8 cellular contexts compared by ENCODE assay signal in genomic region chr11:74783241-74783871, GRCh38. TPM values are rescaled to one million over a fixed set of nuclear protein-coding genes. Genes with fewer than 3 reads are reported as not detected.
DNase-seq lines count a peak whose midpoint lies in the region; ATAC-seq and TF ChIP-seq lines count a peak whose summit lies in the region.

No MANE protein-coding gene starts in this region.

- H3K36me3 ChIP-seq in RWPE2 (ENCODE audit: low read depth) (no peaks in the 10 kb centered on the region), Caco-2 (ENCODE audit: control insufficient read depth, insufficient read depth, low read length) (no peaks in the 10 kb centered on the region)

- TF ChIP-seq CTCF in RWPE2 (IDR thresholded peaks at IDR 0.05; ENCODE audit: poor library complexity, severe bottlenecking): no peak
- TF ChIP-seq CTCF in Caco-2 (IDR thresholded peaks at IDR 0.05; ENCODE audit: insufficient read depth in 1 of 2, low read depth in 1 of 2, low read length in 1 of 2, severe bottlenecking in 1 of 2, unreplicated experiment in 1 of 2): no peak

- DNase-seq in activated naive CD4-positive, alpha-beta T cell treated with Interleukin-2 at 50 U/mL for 16 hours: no peak
- DNase-seq in RWPE2 (ENCODE audit: low spot score) (no peak), fibroblast of the conjunctiva (ENCODE audit: low read depth) (peak; percentile 6), stromal cell of bone marrow (ENCODE audit: low read depth) (peak; percentile 29), retina (no peak), Caco-2 (no peak)

- H3K27me3 ChIP-seq in RWPE2 (ENCODE audit: insufficient read depth, poor library complexity, severe bottlenecking) (no peaks in the 10 kb centered on the region), Caco-2 (replicated peaks; ENCODE audit: control insufficient read depth, insufficient read depth, low read length) (no peaks in the 10 kb centered on the region)

- H3K4me1 ChIP-seq in RWPE2 (ENCODE audit: insufficient read depth, poor library complexity, severe bottlenecking) (peaks cover 14% of the 10 kb centered on the region), Caco-2 (no peaks in the 10 kb centered on the region)

- CTCF ChIA-PET in Caco-2 (lab: Charles Lee): interaction anchor here (0.6 to 0.7 kb wide), 2 partner anchors 11 to 36 kb away, joined by 3 to 5 read pairs; no protein-coding TSS in a partner anchor

- no peaks in the 10 kb centered on the region for H3K27me3 Mint-ChIP-seq in activated naive CD4-positive, alpha-beta T cell treated with anti-CD3 and anti-CD28 coated beads, Interleukin-2, amount 50 U/mL, for 24 hours
- H3K27me3 Mint-ChIP-seq in Caco-2 (ENCODE audit: insufficient read depth, unreplicated experiment): no peaks in the 10 kb centered on the region

- intact Hi-C loops in Caco-2 (cut with micrococcal nuclease; ENCODE audit: unreplicated experiment): no loop called here

- H3K9me3 ChIP-seq in RWPE2 (ENCODE audit: severe bottlenecking): no peaks in the 10 kb centered on the region
- no peaks in the 10 kb centered on the region for H3K9me3 ChIP-seq in Caco-2

- peak overlapping the region; percentile 66 for H3K27ac Mint-ChIP-seq in activated naive CD4-positive, alpha-beta T cell treated with anti-CD3 and anti-CD28 coated beads, Interleukin-2, amount 50 U/mL, for 24 hours
- no peak overlapping the region for H3K27ac Mint-ChIP-seq in Caco-2 (ENCODE audit: unreplicated experiment)

- ATAC-seq in HG03025 (IDR thresholded peaks at IDR 0.05; ENCODE audit: low FRiP score, unreplicated experiment): peak; percentile 49
- ATAC-seq in RWPE2 (ENCODE audit: low read depth): peak; percentile 92

- peak overlapping the region; percentile 49 for H3K27ac ChIP-seq in RWPE2 (ENCODE audit: poor library complexity, severe bottlenecking)

- H3K4me3 ChIP-seq in RWPE2 (ENCODE audit: severe bottlenecking) (no peak overlapping the region), Caco-2 (ENCODE audit: low read depth, low read length) (no peak overlapping the region)

- POLR2A ChIA-PET in Caco-2 (lab: Charles Lee): no interaction called here

- H3K4me3 Mint-ChIP-seq in activated naive CD4-positive, alpha-beta T cell treated with anti-CD3 and anti-CD28 coated beads, Interleukin-2, amount 50 U/mL, for 24 hours: peak overlapping the region; percentile 47
- H3K4me3 Mint-ChIP-seq in Caco-2 (ENCODE audit: unreplicated experiment): no peak overlapping the region

- H3K4me1 Mint-ChIP-seq in activated naive CD4-positive, alpha-beta T cell treated with anti-CD3 and anti-CD28 coated beads, Interleukin-2, amount 50 U/mL, for 24 hours: peaks cover 14% of the 10 kb centered on the region
- H3K4me1 Mint-ChIP-seq in Caco-2 (ENCODE audit: low read depth, unreplicated experiment): no peaks in the 10 kb centered on the region

- no TSS peak for BruUV-seq in Caco-2 (replicated peaks; lab: Mats Ljungman, UMichigan)

- no peaks in the 10 kb centered on the region for H3K9me3 Mint-ChIP-seq in activated naive CD4-positive, alpha-beta T cell treated with anti-CD3 and anti-CD28 coated beads, Interleukin-2, amount 50 U/mL, for 24 hours
- no peaks in the 10 kb centered on the region for H3K9me3 Mint-ChIP-seq in Caco-2 (ENCODE audit: unreplicated experiment)

- H3K36me3 Mint-ChIP-seq in activated naive CD4-positive, alpha-beta T cell treated with anti-CD3 and anti-CD28 coated beads, Interleukin-2, amount 50 U/mL, for 24 hours: peaks cover 3% of the 10 kb centered on the region
- no peaks in the 10 kb centered on the region for H3K36me3 Mint-ChIP-seq in Caco-2 (ENCODE audit: insufficient read depth, unreplicated experiment)

RNA-seq across cellular contexts. Expression of gene RNF169, which starts 34.7 kb away (rescaled TPM):
- total RNA-seq in Caco-2 (2022): 28.0 and 28.7 TPM in 2 replicates

RNA-seq across cellular contexts. Expression of gene CHRDL2, which starts 52.1 kb away (rescaled TPM):
- 2.5 and 3.4 TPM in 2 replicates for total RNA-seq in Caco-2 (2022)

Comparison
In these comparisons a context has a peak if more than half of its experiments do, and no peak if none do; other contexts are left out.
1. DNase-seq: peak in fibroblast of the conjunctiva (single experiment) and stromal cell of bone marrow (single experiment); none in activated naive CD4-positive, alpha-beta T cell treated with Interleukin-2 at 50 U/mL for 16 hours (single experiment), RWPE2 (single experiment), retina (single experiment) and Caco-2 (0 of 2).